In the genomic region with DNA sequence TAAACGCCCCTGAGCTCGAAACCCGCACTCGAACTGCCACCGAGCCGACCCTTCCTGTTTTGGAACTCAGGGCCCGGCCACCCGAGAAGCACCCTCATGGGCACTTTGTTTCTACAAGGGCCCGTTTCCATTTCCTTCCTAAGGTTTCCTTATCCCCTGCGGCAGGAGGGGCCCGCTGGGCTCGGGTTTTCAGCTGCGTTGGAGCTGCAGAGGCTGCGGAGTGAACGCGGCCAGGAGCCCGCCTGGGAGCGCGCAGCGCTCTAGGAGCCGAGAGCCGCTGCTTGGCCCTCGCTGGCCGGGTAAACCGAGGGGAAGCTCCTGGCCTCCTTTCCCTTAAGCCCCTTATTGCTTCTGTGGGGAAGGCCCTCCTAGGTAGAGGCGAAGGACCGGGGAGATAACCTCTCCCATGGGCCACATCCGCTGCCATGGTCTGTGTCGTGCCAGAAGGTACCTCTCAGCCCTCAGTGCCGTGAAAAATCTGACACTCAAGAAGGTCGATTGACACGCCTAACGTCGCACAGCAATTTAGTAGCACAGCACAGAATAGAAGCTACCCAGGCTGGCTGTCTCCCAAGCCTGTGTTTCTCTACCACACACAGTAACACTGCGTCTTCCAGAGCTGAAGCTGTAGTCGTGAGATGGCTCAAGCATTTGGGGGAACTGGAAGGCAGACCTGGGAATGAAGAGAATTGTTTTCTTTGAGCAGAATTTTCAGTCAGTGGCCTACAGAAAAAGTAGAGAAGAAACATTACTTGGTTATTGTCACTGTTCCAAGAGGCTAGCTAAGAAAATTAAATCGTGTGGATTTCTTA, we compare ENCODE assay signal across 8 cellular contexts. TPM values are rescaled to one million over a fixed set of nuclear protein-coding genes. Genes with fewer than 3 reads are reported as not detected.
DNase-seq lines count a peak whose midpoint lies in the region; ATAC-seq, FAIRE-seq and TF ChIP-seq lines count a peak whose summit lies in the region.

No MANE protein-coding gene starts in this region.

- no peaks in the 10 kb centered on the region for H4K20me1 ChIP-seq in BLaER1
- H4K20me1 ChIP-seq in Loucy (ENCODE audit: insufficient read depth, low read length, poor library complexity, severe bottlenecking), result no peaks in the 10 kb centered on the region
- no peaks in the 10 kb centered on the region for H4K20me1 ChIP-seq in K562 (replicated peaks; ENCODE audit: control insufficient read depth, insufficient read depth, low read length)

- H3K4me3 Mint-ChIP-seq in immature natural killer cell, result no peak overlapping the region

- peak; percentile 72 for FAIRE-seq in K562 (lab: Jason Lieb, UNC)

- no peaks in the 10 kb centered on the region for H3K36me3 Mint-ChIP-seq in immature natural killer cell

- TSS peak; percentile 96 for BruUV-seq in K562 (replicated peaks; lab: Mats Ljungman, UMichigan)

- POLR2A ChIA-PET in K562 (lab: Yijun Ruan, JAX), result interaction anchor here (0.6 to 3.2 kb wide), 8 partner anchors 9 to 413 kb away, joined by 3 to 29 read pairs (median 4); a partner anchor contains a TSS

- H3K36me3 ChIP-seq in BLaER1 (no peaks in the 10 kb centered on the region), Loucy (ENCODE audit: insufficient read depth, low read length) (no peaks in the 10 kb centered on the region), K562 (ENCODE audit: control insufficient read depth, insufficient read depth, low read length) (no peaks in the 10 kb centered on the region)

- H3K27me3 Mint-ChIP-seq in immature natural killer cell (ENCODE audit: low read depth in 3 of 3), result peaks cover 0 to 4% (median 0%) of the 10 kb centered on the region in 3 donors

- ATAC-seq in GM21381 (IDR thresholded peaks at IDR 0.05; ENCODE audit: unreplicated experiment) (peak; percentile 5), K562 (peak; percentile 71)

- TF ChIP-seq EP300 in K562 (IDR thresholded peaks at IDR 0.05; ENCODE audit: low read length), result no peak

- peak overlapping the region; percentile 91 for H2AFZ ChIP-seq in Loucy (ENCODE audit: low read length)
- peak overlapping the region; percentile 88 for H2AFZ ChIP-seq in K562 (ENCODE audit: low read depth, low read length)

- 4% methylated on average over 33 of the region's 37 CpGs for WGBS in K562 (ENCODE audit: insufficient coverage, low coverage, missing lambda C conversion rate)

- H3K9me3 ChIP-seq in BLaER1, result no peaks in the 10 kb centered on the region
- no peaks in the 10 kb centered on the region for H3K9me3 ChIP-seq in Loucy (ENCODE audit: insufficient read depth, low read depth, low read length)
- H3K9me3 ChIP-seq in K562 (replicated peaks; ENCODE audit: control insufficient read depth, insufficient read depth, low read depth, low read length), result no peaks in the 10 kb centered on the region

- peaks cover 7 to 8% of the 10 kb centered on the region in 2 donors for H3K4me1 Mint-ChIP-seq in immature natural killer cell

- CTCF ChIA-PET in K562 (lab: Yijun Ruan, JAX; ENCODE audit: low intra/inter-chr PET ratio), result interaction anchor here (0.7 kb wide), 1 partner anchor 62 kb away, joined by 3 read pairs; no protein-coding TSS in a partner anchor

- in situ Hi-C loops in K562 (cut with MboI), result no loop called here

- peak overlapping the region; percentile 98 for H3K4me2 ChIP-seq in BLaER1
- H3K4me2 ChIP-seq in Loucy (ENCODE audit: low read depth, low read length, poor library complexity, severe bottlenecking), result peak overlapping the region; percentile 78
- H3K4me2 ChIP-seq in K562 (ENCODE audit: insufficient read depth, low read length), result peak overlapping the region; percentile 87

- no peak for TF ChIP-seq CTCF in Loucy (conservative IDR thresholded peaks at IDR 0.05; ENCODE audit: low read length)
- TF ChIP-seq CTCF in K562 (IDR thresholded peaks at IDR 0.05 in 2 of 3, conservative IDR thresholded peaks at IDR 0.05 in 1 of 3; ENCODE audit: insufficient read depth in 2 of 3, low read depth in 1 of 3, low read length in 3 of 3), result no peak

- H3K4me1 ChIP-seq in BLaER1, result peaks cover 40% of the 10 kb centered on the region
- H3K4me1 ChIP-seq in Loucy (ENCODE audit: insufficient read depth, low read length, poor library complexity, severe bottlenecking), result peaks cover 22% of the 10 kb centered on the region
- H3K4me1 ChIP-seq in K562 (replicated peaks in 1 of 2; ENCODE audit: control insufficient read depth in 2 of 2, insufficient read depth in 2 of 2, low read length in 2 of 2), result peaks cover 20 to 29% of the 10 kb centered on the region in 2 experiments

- no peaks in the 10 kb centered on the region for H3K9me3 Mint-ChIP-seq in immature natural killer cell

- TF ChIP-seq POLR2A in K562 (conservative IDR thresholded peaks at IDR 0.05), result no peak

- DNase-seq in T-helper 9 cell (peak; percentile 48), K562 (ENCODE audit: extremely low read depth in 1 of 4, low spot score in 3 of 4) (peak; percentile 24 to 65 (median 36)), immature natural killer cell (peak; percentile 65 to 76 (median 73)), amniotic stem cell (lab: John Stamatoyannopoulos, UW) (no peak)
- peak; percentile 22 to 46 for DNase-seq in stimulated activated CD4-positive, alpha-beta T cell treated with anti-CD3 and anti-CD28 coated beads, Interleukin-15, amount 100 ng/mL, for 1 hour (ENCODE audit: low read depth in 1 of 2, low spot score in 1 of 2)

- intact Hi-C loops in K562 (cut with micrococcal nuclease), result loop anchor here (1.0 to 5.0 kb wide), 2 partner anchors 53 to 423 kb away; a partner anchor contains a TSS

- H3K27me3 ChIP-seq in BLaER1 (no peaks in the 10 kb centered on the region), Loucy (ENCODE audit: insufficient read depth, low read length, poor library complexity, severe bottlenecking) (no peaks in the 10 kb centered on the region), K562 (ENCODE audit: control insufficient read depth in 2 of 2, insufficient read depth in 2 of 2, low read length in 2 of 2) (no peaks in the 10 kb centered on the region)

- H3K4me3 ChIP-seq in BLaER1 (peak overlapping the region; percentile 77), Loucy (ENCODE audit: low read length, poor library complexity, severe bottlenecking) (peak overlapping the region; percentile 81), K562 (peak overlapping the region; percentile 35)

- H3K9me1 ChIP-seq in K562 (ENCODE audit: control insufficient read depth, insufficient read depth, low read length), result no peaks in the 10 kb centered on the region

- TF ChIP-seq RAD21 in K562 (CRISPR knock-in tag; conservative IDR thresholded peaks at IDR 0.05 in 1 of 2, IDR thresholded peaks at IDR 0.05 in 1 of 2), result no peak

- no peaks in the 10 kb centered on the region for H3K9me2 ChIP-seq in Loucy (replicated peaks; ENCODE audit: low read depth, low read length)

- peaks cover 7% of the 10 kb centered on the region; the same call in 1 of the 2 replicates for H3K79me2 ChIP-seq in Loucy (ENCODE audit: insufficient read depth, low read length)
- no peaks in the 10 kb centered on the region for H3K79me2 ChIP-seq in K562 (ENCODE audit: control insufficient read depth, insufficient read depth, low read length)

- no peaks in the 10 kb centered on the region for H3F3A ChIP-seq in Loucy (ENCODE audit: low read depth)

- H3K27ac Mint-ChIP-seq in immature natural killer cell, result no peak overlapping the region

- H3K27ac ChIP-seq in BLaER1, result peak overlapping the region; percentile 99
- H3K27ac ChIP-seq in K562 (ENCODE audit: extremely low read depth, low read depth, low read length), result peak overlapping the region; percentile 96

- H3K9ac ChIP-seq in BLaER1, result peak overlapping the region; percentile 94
- peak overlapping the region; percentile 93 for H3K9ac ChIP-seq in Loucy (ENCODE audit: low read depth, low read length, poor library complexity, severe bottlenecking)
- H3K9ac ChIP-seq in K562 (ENCODE audit: insufficient read depth in 1 of 2, low read depth in 2 of 2, low read length in 2 of 2), result peak overlapping the region; percentile 93 to 94

RNA-seq across cellular contexts. Expression of a gene that starts 12.9 kb away (rescaled TPM):
- total RNA-seq in K562 (2011; cell fraction: chromatin; rRNA removed; ENCODE audit: low replicate concordance), result 62.1 and 139 TPM in 2 replicates
- total RNA-seq in K562 (2011; cell fraction: nucleolus; rRNA removed), result 42.4 and 45.7 TPM in 2 replicates
- total RNA-seq in K562 (2011; cell fraction: nucleoplasm; rRNA removed), result 60.5 and 80.2 TPM in 2 replicates
- total RNA-seq in K562 (2014; rRNA removed) (256 and 290 TPM in 2 replicates), K562 (2014; rRNA removed; fragmentation: Illumina TruSeq; extraction: Trizol) (158 and 169 TPM in 2 replicates), K562 (2015; rRNA removed; fragmentation: Illumina TruSeq; extraction: Trizol) (139 and 148 TPM in 2 replicates), K562 (2021) (141 and 155 TPM in 2 replicates)
- polyA plus RNA-seq in K562 (2011; rRNA removed) (128 and 161 TPM in 2 replicates), K562 (2014; fragmentation: Illumina TruSeq; extraction: Trizol) (206 and 269 TPM in 2 replicates), K562 (2014; fragmentation: Nextera tagmentation; extraction: Ambion mirVana) (10 to 100 TPM; 48.0 to 85.7 TPM), K562 (2014; rRNA removed) (162 and 178 TPM in 2 replicates), immature natural killer cell (1,000 to 10,000 TPM; 3,313 to 3,849 (median 3,365) TPM)
- 77.4 and 107 TPM in 2 replicates for polyA plus RNA-seq in K562 (2011; cell fraction: cytosol; rRNA removed)
- polyA plus RNA-seq in K562 (2011; cell fraction: nucleus; rRNA removed), result 56.0 and 78.4 TPM in 2 replicates
- polyA plus RNA-seq in K562 (2012), result 143 and 146 TPM in 2 replicates
- 242 and 267 TPM in 2 replicates for polyA minus RNA-seq in K562 (2011; rRNA and poly(A)+ RNA removed)
- 56.8 and 84.7 TPM in 2 replicates for polyA minus RNA-seq in K562 (2011; cell fraction: cytosol; rRNA and poly(A)+ RNA removed)
- polyA minus RNA-seq in K562 (2011; cell fraction: nucleus; rRNA and poly(A)+ RNA removed), result 73.0 and 82.9 TPM in 2 replicates

RNA-seq across cellular contexts. Expression of a gene that starts 52.2 kb away (rescaled TPM):
- total RNA-seq in K562 (2011; cell fraction: chromatin; rRNA removed; ENCODE audit: low replicate concordance), result 55.5 and 58.1 TPM in 2 replicates
- total RNA-seq in K562 (2011; cell fraction: nucleolus; rRNA removed), result 29.7 and 30.1 TPM in 2 replicates
- 29.3 and 31.1 TPM in 2 replicates for total RNA-seq in K562 (2011; cell fraction: nucleoplasm; rRNA removed)
- total RNA-seq in K562 (2014; rRNA removed) (6.2 and 8.4 TPM in 2 replicates), K562 (2014; rRNA removed; fragmentation: Illumina TruSeq; extraction: Trizol) (11.0 and 11.1 TPM in 2 replicates), K562 (2015; rRNA removed; fragmentation: Illumina TruSeq; extraction: Trizol) (12.3 and 12.6 TPM in 2 replicates), K562 (2021) (14.6 and 15.0 TPM in 2 replicates)
- polyA plus RNA-seq in K562 (2011; rRNA removed) (10.9 and 11.5 TPM in 2 replicates), K562 (2014; fragmentation: Illumina TruSeq; extraction: Trizol) (6.8 and 8.1 TPM in 2 replicates), K562 (2014; fragmentation: Nextera tagmentation; extraction: Ambion mirVana) (1 to 10 TPM; 3.3 to 5.7 TPM), K562 (2014; rRNA removed) (8.3 and 13.4 TPM in 2 replicates), immature natural killer cell (10 to 100 TPM in 1 of 3 donors, 1 to 10 TPM in 2; 7.2 to 11.6 (median 9.1) TPM)
- 5.4 and 7.1 TPM in 2 replicates for polyA plus RNA-seq in K562 (2011; cell fraction: cytosol; rRNA removed)
- polyA plus RNA-seq in K562 (2011; cell fraction: nucleus; rRNA removed), result 14.2 and 20.4 TPM in 2 replicates
- polyA plus RNA-seq in K562 (2012), result 4.6 and 5.4 TPM in 2 replicates
- polyA minus RNA-seq in K562 (2011; rRNA and poly(A)+ RNA removed), result 14.4 and 16.4 TPM in 2 replicates
- polyA minus RNA-seq in K562 (2011; cell fraction: cytosol; rRNA and poly(A)+ RNA removed), result 4.9 and 7.8 TPM in 2 replicates
- polyA minus RNA-seq in K562 (2011; cell fraction: nucleus; rRNA and poly(A)+ RNA removed), result 13.1 and 19.2 TPM in 2 replicates

Comparison
In these comparisons a context has a peak if more than half of its experiments do, and no peak if none do; other contexts are left out.
1. RNA of a gene that starts 12.9 kb away (polyA plus RNA-seq): 3,313 to 3,849 TPM in immature natural killer cell; 48.0 to 269 TPM in K562; every median in the first group is over 10 times any median in the second.
2. Peak in every context shown above with its lines, with median percentiles within 50 percentile points of each other: H3K4me2 ChIP-seq, H3K4me3 ChIP-seq and H3K9ac ChIP-seq.